In the genomic region with DNA sequence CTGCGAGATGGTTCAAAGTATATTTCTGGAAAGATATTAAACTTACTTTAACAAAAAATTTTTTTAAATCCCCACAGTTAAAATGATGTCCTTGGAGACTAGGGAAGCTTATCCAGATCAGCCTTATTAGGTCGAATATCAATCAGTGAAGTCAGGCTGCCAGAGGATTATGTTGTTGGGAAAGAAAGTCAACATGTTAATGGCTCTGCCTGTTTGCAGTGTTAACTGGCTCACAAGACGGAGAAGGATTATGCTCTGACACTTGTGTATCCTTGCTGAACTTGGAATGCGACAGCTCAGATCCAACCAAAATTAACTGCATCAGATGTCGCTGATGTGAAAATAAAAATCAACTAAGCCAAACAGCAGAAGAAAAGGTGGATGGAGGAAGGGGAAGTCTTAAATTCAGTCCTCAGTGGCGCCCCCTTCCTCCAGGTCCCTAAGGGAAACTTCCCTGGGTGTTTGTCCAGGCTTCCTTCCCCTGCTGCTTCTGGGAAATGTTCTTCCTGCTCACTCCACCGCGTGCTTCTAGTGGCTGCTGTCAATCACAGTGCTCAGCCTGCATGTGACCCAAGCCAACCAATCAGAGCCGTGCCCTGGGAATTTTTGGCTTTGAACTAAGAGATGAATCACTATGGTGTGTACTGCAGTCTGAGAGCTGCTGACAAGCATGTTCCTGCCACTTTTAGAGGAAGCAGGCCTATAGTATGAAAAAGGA, we compare ENCODE assay signal across 11 cellular contexts.
A peak's percentile ranks its signal among the peaks of the same experiment; 100 is the strongest.
DNase-seq lines count a peak whose midpoint lies in the region; ATAC-seq and TF ChIP-seq lines count a peak whose summit lies in the region.
"Had no signal": no experiment of that assay in that cellular context is flagged by ENCODE, and none has a peak within 500 bp of the region (broad histone marks: within the 10 kb centered on the region; RNA-seq: fewer than 3 reads in every experiment).

No MANE protein-coding gene starts in this region.

- H3K27me3 Mint-ChIP-seq in natural killer cell (ENCODE audit: low read depth in 2 of 2): peaks cover 0 to 2% of the 10 kb centered on the region in 2 donors

- H3K4me3 ChIP-seq in gastroesophageal sphincter: no peak overlapping the region

- H3K9me3 ChIP-seq in gastroesophageal sphincter: no peaks in the 10 kb centered on the region

- TF ChIP-seq CTCF in gastroesophageal sphincter (IDR thresholded peaks at IDR 0.05) (peak in 1 of 4 experiments; percentile 16), natural killer cell (IDR thresholded peaks at IDR 0.05) (no peak)

- no peaks in the 10 kb centered on the region for H3K36me3 Mint-ChIP-seq in natural killer cell

- no peaks in the 10 kb centered on the region for H3K4me1 Mint-ChIP-seq in natural killer cell

- H3K4me3 Mint-ChIP-seq in natural killer cell: no peak overlapping the region

- no peak overlapping the region for H3K27ac Mint-ChIP-seq in natural killer cell

- no peak for TF ChIP-seq EP300 in gastroesophageal sphincter (IDR thresholded peaks at IDR 0.05)

- no peaks in the 10 kb centered on the region for H3K9me3 Mint-ChIP-seq in natural killer cell

- H3K4me1 ChIP-seq in gastroesophageal sphincter: peaks cover 0 to 9% (median 3%) of the 10 kb centered on the region in 3 donors

- ATAC-seq in gastroesophageal sphincter (peak; percentile 35), GM18909 (IDR thresholded peaks at IDR 0.05; ENCODE audit: poor library complexity, unreplicated experiment) (no peak), natural killer cell (no peak)
- ATAC-seq: Right ventricle myocardium inferior had no signal

- intact Hi-C loops in natural killer cell (cut with micrococcal nuclease): no loop called here

- peak; percentile 26 for DNase-seq in stimulated activated CD4-positive, alpha-beta T cell treated with anti-CD3 and anti-CD28 coated beads, Interleukin-15, amount 100 ng/mL, for 24 hours
- no peak for DNase-seq in stimulated activated CD4-positive, alpha-beta T cell treated with anti-CD3 and anti-CD28 coated beads, Interleukin-2, amount 100 ng/mL, for 24 hours
- DNase-seq in RKO (ENCODE audit: low spot score): peak; percentile 81
- DNase-seq in natural killer cell: no peak
- DNase-seq in NCI-H345 (lab: John Stamatoyannopoulos, UW): no peak
- DNase-seq in activated gamma-delta T cell (lab: John Stamatoyannopoulos, UW): no peak
- DNase-seq: activated CD4-positive, alpha-beta T cell treated with anti-CD3 and anti-CD28 coated beads for 1 hour; hypothalamus had no signal

- TF ChIP-seq POLR2A in gastroesophageal sphincter (IDR thresholded peaks at IDR 0.05): no peak

- H3K27me3 ChIP-seq in gastroesophageal sphincter: no peaks in the 10 kb centered on the region

- peak overlapping the region in 2 of 4 donors; percentile 23 to 51 for H3K27ac ChIP-seq in gastroesophageal sphincter

- WGBS in gastroesophageal sphincter (ENCODE audit: low coverage in 1 of 2), 2 donors: 26 to 37% methylated on average over 6 to 8 of the region's 9 CpGs

- no peaks in the 10 kb centered on the region for H3K36me3 ChIP-seq in gastroesophageal sphincter

Comparison
In these comparisons a context has a peak if more than half of its experiments do, and no peak if none do; other contexts are left out.
1. DNase-seq: peak in stimulated activated CD4-positive, alpha-beta T cell treated with anti-CD3 and anti-CD28 coated beads, Interleukin-15, amount 100 ng/mL, for 24 hours (single experiment) and RKO (single experiment); none in stimulated activated CD4-positive, alpha-beta T cell treated with anti-CD3 and anti-CD28 coated beads, Interleukin-2, amount 100 ng/mL, for 24 hours (0 of 2), natural killer cell (single experiment), NCI-H345 (single experiment) and activated gamma-delta T cell (single experiment).